In genomic region chr1:65719391-65719790, GRCh38 we compare ENCODE assay signal across 1 cellular context.
TF ChIP-seq lines count a peak whose summit lies in the region.

No MANE protein-coding gene starts in this region.

TF ChIP-seq in H1, 55 proteins besides CTCF, POLR2A, EP300 and RAD21:
- TF ChIP-seq CHD7 (IDR thresholded peaks at IDR 0.05; ENCODE audit: insufficient replicate concordance, low read length): no peak
- no peak for TF ChIP-seq HDAC2 (IDR thresholded peaks at IDR 0.05; ENCODE audit: borderline replicate concordance in 1 of 2, low read depth in 2 of 2, low read length in 2 of 2)
- no peak for TF ChIP-seq USF2 (IDR thresholded peaks at IDR 0.05; ENCODE audit: low read length)
- TF ChIP-seq CHD2 (IDR thresholded peaks at IDR 0.05; ENCODE audit: low read length): no peak
- no peak for TF ChIP-seq BRCA1 (IDR thresholded peaks at IDR 0.05; ENCODE audit: low read depth, low read length)
- TF ChIP-seq TAF7 (optimal IDR thresholded peaks at IDR 0.05; ENCODE audit: borderline replicate concordance, low read depth, low read length): no peak
